In genomic region chrX:63350979-63351616, GRCh38 we compare ENCODE assay signal across 8 cellular contexts. TPM values are rescaled to one million over a fixed set of nuclear protein-coding genes. Genes with fewer than 3 reads are reported as not detected.
DNase-seq lines count a peak whose midpoint lies in the region; ATAC-seq and TF ChIP-seq lines count a peak whose summit lies in the region.

Gene SPIN4 (minus strand): TSS chrX:63351332. CDS start chrX:63350819, 513 bp downstream.

- H3K27ac Mint-ChIP-seq in T-helper 1 cell treated with Interleukin-12 subunit alpha and Interleukin-12 subunit beta and Interleukin-4 antibody, amounts not matched to agents 30 μg/mL and 1 μg/mL, for 36 hours = peak within 1 kb of the TSS; percentile 67

- no peaks in the 10 kb centered on the region for H3K36me3 ChIP-seq in ascending aorta
- no peaks in the 10 kb centered on the region for H3K36me3 ChIP-seq in vagina

- TF ChIP-seq CTCF in GM13976 (IDR thresholded peaks at IDR 0.05; ENCODE audit: borderline replicate concordance, control extremely low read depth, extremely low read depth, insufficient read depth, missing control alignments) (no peak), ascending aorta (IDR thresholded peaks at IDR 0.05) (no peak), vagina (IDR thresholded peaks at IDR 0.05) (no peak)

- H3K27ac ChIP-seq in ascending aorta (peak within 1 kb of the TSS; percentile 70 to 72), right cardiac atrium (ENCODE audit: low read length) (peak within 1 kb of the TSS; percentile 71), vagina (peak within 1 kb of the TSS; percentile 53)

- no peaks in the 10 kb centered on the region for H3K36me3 Mint-ChIP-seq in T-helper 1 cell treated with Interleukin-12 subunit alpha and Interleukin-12 subunit beta and Interleukin-4 antibody, amounts not matched to agents 30 μg/mL and 1 μg/mL, for 36 hours (ENCODE audit: low read depth)

- intact Hi-C loops in ascending aorta (cut with DNase I) (loop anchor here (2.0 to 10.0 kb wide), 5 partner anchors 210 to 1044 kb away; partner anchors contain the start of genes AMER1 and MTMR8), right cardiac atrium (cut with DNase I) (no loop called here), vagina (cut with DNase I) (no loop called here)

- no peaks in the 10 kb centered on the region for H3K27me3 Mint-ChIP-seq in T-helper 1 cell treated with Interleukin-12 subunit alpha and Interleukin-12 subunit beta and Interleukin-4 antibody, amounts not matched to agents 30 μg/mL and 1 μg/mL, for 36 hours (ENCODE audit: low read depth)

- no peaks in the 10 kb centered on the region for H3K9me3 Mint-ChIP-seq in T-helper 1 cell treated with Interleukin-12 subunit alpha and Interleukin-12 subunit beta and Interleukin-4 antibody, amounts not matched to agents 30 μg/mL and 1 μg/mL, for 36 hours

- peak in 1 of 2 donors; percentile 40 for TF ChIP-seq POLR2A in vagina (IDR thresholded peaks at IDR 0.05)

- in situ Hi-C loops in GM13976 (cut with MboI; ENCODE audit: low sequenced_read_pairs, unreplicated experiment) = no loop called here

- peak; percentile 86 for DNase-seq in GM13976 (ENCODE audit: low spot score)
- DNase-seq in NCI-H1436 (lab: John Stamatoyannopoulos, UW) = peak; percentile 93
- DNase-seq in ascending aorta (ENCODE audit: low spot score in 2 of 2) = peak; percentile 39 to 91
- DNase-seq in right cardiac atrium = peak; percentile 89 to 95 (median 94)
- DNase-seq in pulmonary artery endothelial cell (ENCODE audit: low read depth, low spot score) = peak; percentile 63
- DNase-seq in vagina (ENCODE audit: extremely low spot score in 2 of 2) = no peak

- ATAC-seq in HG02798 (IDR thresholded peaks at IDR 0.05; ENCODE audit: poor library complexity, unreplicated experiment) = peak; percentile 96
- ATAC-seq in right cardiac atrium = peak; percentile 100

- H3K9me3 ChIP-seq in ascending aorta (no peaks in the 10 kb centered on the region), right cardiac atrium (ENCODE audit: control insufficient read depth, low read length) (no peaks in the 10 kb centered on the region), vagina (no peaks in the 10 kb centered on the region)

- peak within 1 kb of the TSS; percentile 93 for H3K4me3 Mint-ChIP-seq in T-helper 1 cell treated with Interleukin-12 subunit alpha and Interleukin-12 subunit beta and Interleukin-4 antibody, amounts not matched to agents 30 μg/mL and 1 μg/mL, for 36 hours

- no peaks in the 10 kb centered on the region for H3K27me3 ChIP-seq in ascending aorta
- H3K27me3 ChIP-seq in right cardiac atrium (ENCODE audit: control insufficient read depth, insufficient read depth) = no peaks in the 10 kb centered on the region
- H3K27me3 ChIP-seq in vagina = no peaks in the 10 kb centered on the region

- peaks cover 14% of the 10 kb centered on the region for H3K4me1 Mint-ChIP-seq in T-helper 1 cell treated with Interleukin-12 subunit alpha and Interleukin-12 subunit beta and Interleukin-4 antibody, amounts not matched to agents 30 μg/mL and 1 μg/mL, for 36 hours (ENCODE audit: low read depth)

- H3K4me1 ChIP-seq in ascending aorta (no peaks in the 10 kb centered on the region), right cardiac atrium (ENCODE audit: control insufficient read depth, insufficient read depth, low read length) (no peaks in the 10 kb centered on the region), vagina (no peaks in the 10 kb centered on the region)

- peak within 1 kb of the TSS; percentile 66 to 68 for H3K4me3 ChIP-seq in ascending aorta
- peak within 1 kb of the TSS; percentile 64 for H3K4me3 ChIP-seq in right cardiac atrium (ENCODE audit: low read length)
- H3K4me3 ChIP-seq in vagina = peak within 1 kb of the TSS; percentile 49 to 61

- WGBS in right cardiac atrium = under 1% methylated on average over 57 of the region's 58 CpGs

RNA-seq across cellular contexts. Expression of gene SPIN4, which starts in this region (rescaled TPM):
- 9.2 TPM for total RNA-seq in ascending aorta
- total RNA-seq in right cardiac atrium = 1 to 10 TPM; 1.3 to 2.8 (median 1.9) TPM
- 1.0 TPM for polyA plus RNA-seq in right cardiac atrium
- total RNA-seq in pulmonary artery endothelial cell = 2.2 and 3.6 TPM in 2 replicates
- 2.9 TPM for total RNA-seq in vagina

Comparison
In these comparisons a context has a peak if more than half of its experiments do, and no peak if none do; other contexts are left out.
1. DNase-seq: peak in GM13976 (single experiment), NCI-H1436 (single experiment), ascending aorta (2 of 2), right cardiac atrium (3 of 3) and pulmonary artery endothelial cell (single experiment); none in vagina (0 of 2).
2. Peak in every context shown above with its lines, with median percentiles within 50 percentile points of each other: H3K27ac ChIP-seq and H3K4me3 ChIP-seq.